ENCODE assay signal across 24 cellular contexts in genomic region chr17:61619493-61619892, GRCh38.
DNase-seq lines count a peak whose midpoint lies in the region; ATAC-seq and TF ChIP-seq lines count a peak whose summit lies in the region.
"Had no signal": no experiment of that assay in that cellular context is flagged by ENCODE, and none has a peak within 500 bp of the region (broad histone marks: within the 10 kb centered on the region; RNA-seq: fewer than 3 reads in every experiment).

No MANE protein-coding gene starts in this region.

- no peak for TF ChIP-seq CTCF in fibroblast of mammary gland (conservative IDR thresholded peaks at IDR 0.05; ENCODE audit: control insufficient read depth, insufficient read depth, low read depth, low read length)

- DNase-seq in SKM-1 treated with dmso at 0.1 percent for 144 hours (lab: John Stamatoyannopoulos, UW; ENCODE audit: unreplicated experiment) (peak; percentile 5), SKM-1 (lab: John Stamatoyannopoulos, UW; ENCODE audit: unreplicated experiment) (no peak), HEK293T (ENCODE audit: extremely low spot score) (no peak), SW480 (ENCODE audit: low spot score) (peak; percentile 17), fibroblast of mammary gland (ENCODE audit: low read depth) (peak; percentile 11), head of caudate nucleus (no peak)
- DNase-seq: activated CD4-positive, alpha-beta memory T cell treated with anti-CD3 and anti-CD28 coated beads, Interleukin-2, amount 10 ng/mL, durations not matched to agents 7 days and 5 days; activated CD4-positive, CD25-positive, alpha-beta regulatory T cell treated with anti-CD3 and anti-CD28 coated beads, Interleukin-2, amount 50 U/mL, for 72 hours; activated effector memory CD4-positive, alpha-beta T cell treated with anti-CD3 and anti-CD28 coated beads, Interleukin-2, amount 50 U/mL, for 16 hours; activated naive CD8-positive, alpha-beta T cell treated with anti-CD3 and anti-CD28 coated beads, Interleukin-2, amount 10 ng/mL, durations not matched to agents 7 days and 5 days; Caco-2; dorsolateral prefrontal cortex; glutamatergic neuron; IMR-90; NCI-H1694; NCI-H526 treated with DMSO at 0.1 percent for 48 hours; posterior cingulate gyrus; sigmoid colon; stimulated activated CD4-positive, alpha-beta T cell treated with anti-CD3 and anti-CD28 coated beads, Interleukin-15, amount 100 ng/mL, for 24 hours; stimulated activated naive CD8-positive, alpha-beta T cell treated with anti-CD3 and anti-CD28 coated beads, Interleukin-15, amount 100 ng/mL, for 72 hours; thyroid gland had no signal

- H3K4me3 ChIP-seq in fibroblast of mammary gland (ENCODE audit: control insufficient read depth, low read depth, low read length) = no peak overlapping the region
- H3K4me3 ChIP-seq: BLaER1, dorsolateral prefrontal cortex, sigmoid colon, thyroid gland had no signal

- CTCF ChIA-PET in HEK293T (lab: Yijun Ruan, JAX) = interaction anchor here (0.6 kb wide), 1 partner anchor 181 kb away, joined by 3 read pairs; no protein-coding TSS in a partner anchor

- POLR2A ChIA-PET in HEK293T (lab: Yijun Ruan, JAX) = no interaction called here

- ATAC-seq in GM21576 (IDR thresholded peaks at IDR 0.05; ENCODE audit: unreplicated experiment) = no peak
- ATAC-seq in GM19397 (IDR thresholded peaks at IDR 0.05; ENCODE audit: unreplicated experiment) = no peak
- ATAC-seq: stimulated activated naive CD8-positive, alpha-beta T cell treated with anti-CD3 and anti-CD28 coated beads, Interleukin-15, amount 100 ng/mL, for 72 hours had no signal

- intact Hi-C loops in head of caudate nucleus (cut with DNase I) = no loop called here

TF ChIP-seq in HEK293T, 16 proteins besides CTCF, POLR2A, EP300 and RAD21:
- TF ChIP-seq LEF1 (IDR thresholded peaks at IDR 0.05; ENCODE audit: borderline replicate concordance) = no peak
- TF ChIP-seq ZNF384 (IDR thresholded peaks at IDR 0.05) = 0 out of 2 replicates have a peak, but pooled peaks have one; percentile 16

Comparison
In these comparisons a context has a peak if more than half of its experiments do, and no peak if none do; other contexts are left out.
1. DNase-seq: peak in SKM-1 treated with dmso at 0.1 percent for 144 hours (single experiment), SW480 (single experiment) and fibroblast of mammary gland (single experiment); none in SKM-1 (single experiment), HEK293T (single experiment) and head of caudate nucleus (0 of 42).